Comparison of ENCODE assay signal across 16 cellular contexts in genomic region chr12:131279281-131279921, GRCh38.
DNase-seq lines count a peak whose midpoint lies in the region; ATAC-seq and TF ChIP-seq lines count a peak whose summit lies in the region.
"Had no signal": no experiment of that assay in that cellular context is flagged by ENCODE, and none has a peak within 500 bp of the region (broad histone marks: within the 10 kb centered on the region; RNA-seq: fewer than 3 reads in every experiment).

No MANE protein-coding gene starts in this region.

- DNase-seq in Right ventricle myocardium superior (peak; percentile 11), Right ventricle myocardium inferior (ENCODE audit: missing footprints) (no peak), RWPE2 (ENCODE audit: low spot score) (peak; percentile 29), mucosa of descending colon (peak in 2 of 3 donors; percentile 5 to 23), spleen (peak; percentile 48), SW 1271 (lab: John Stamatoyannopoulos, UW) (no peak), NCI-H1694 (lab: John Stamatoyannopoulos, UW) (no peak), HCEC 1CT (no peak)
- DNase-seq: DMS79 treated with DMSO at 0.1 percent for 48 hours, NCI-H1930, NCI-H2171, NCI-H446 treated with DMSO at 0.1 percent for 48 hours, OCI-M1, RPMI8226 had no signal

- intact Hi-C loops in Right ventricle myocardium superior (cut with DNase I): no loop called here
- intact Hi-C loops in Right ventricle myocardium inferior (cut with DNase I): no loop called here
- intact Hi-C loops in mucosa of descending colon (cut with DNase I, micrococcal nuclease): no loop called here
- intact Hi-C loops in spleen (cut with DNase I; ENCODE audit: low total_unique reads): no loop called here

- 64 to 89% (median 76%) methylated on average over 3 to 13 of the region's 13 CpGs for WGBS in spleen, 5 donors

- H3K4me3 ChIP-seq in RWPE2 (ENCODE audit: severe bottlenecking) (no peak overlapping the region), mucosa of descending colon (no peak overlapping the region), spleen (no peak overlapping the region)
- H3K4me3 ChIP-seq: BLaER1 treated with 17β-estradiol and CSF1 and Interleukin-3, amounts not matched to agents 10 nM and 100 nM had no signal

- H3K27ac ChIP-seq in RWPE2 (ENCODE audit: poor library complexity, severe bottlenecking) (no peak overlapping the region), spleen (no peak overlapping the region)
- H3K27ac ChIP-seq: BLaER1 treated with 17β-estradiol and CSF1 and Interleukin-3, amounts not matched to agents 10 nM and 100 nM had no signal

- H3K27me3 ChIP-seq in RWPE2 (ENCODE audit: insufficient read depth, poor library complexity, severe bottlenecking) (no peaks in the 10 kb centered on the region), spleen (replicated peaks in 1 of 7) (peaks cover 0 to 3% (median 0%) of the 10 kb centered on the region in 7 donors)
- H3K27me3 ChIP-seq: BLaER1 treated with 17β-estradiol and CSF1 and Interleukin-3, amounts not matched to agents 10 nM and 100 nM had no signal

- no peak for ATAC-seq in Right ventricle myocardium superior (ENCODE audit: poor library complexity)
- no peak for ATAC-seq in Right ventricle myocardium inferior
- ATAC-seq in RWPE2 (ENCODE audit: low read depth): no peak
- no peak for ATAC-seq in mucosa of descending colon
- ATAC-seq: HCT116 had no signal

- no peaks in the 10 kb centered on the region for H3K36me3 ChIP-seq in RWPE2 (ENCODE audit: low read depth)
- H3K36me3 ChIP-seq in mucosa of descending colon (ENCODE audit: low read depth): no peaks in the 10 kb centered on the region
- H3K36me3 ChIP-seq in spleen: no peaks in the 10 kb centered on the region
- H3K36me3 ChIP-seq: BLaER1 treated with 17β-estradiol and CSF1 and Interleukin-3, amounts not matched to agents 10 nM and 100 nM had no signal

- no peak for TF ChIP-seq POLR2A in spleen (IDR thresholded peaks at IDR 0.05)

- no peak for TF ChIP-seq CTCF in RWPE2 (IDR thresholded peaks at IDR 0.05; ENCODE audit: poor library complexity, severe bottlenecking)
- no peak for TF ChIP-seq CTCF in mucosa of descending colon (IDR thresholded peaks at IDR 0.05)
- TF ChIP-seq CTCF in spleen (IDR thresholded peaks at IDR 0.05 in 8 of 11, conservative IDR thresholded peaks at IDR 0.05 in 3 of 11): no peak

- no peaks in the 10 kb centered on the region for H3K9me3 ChIP-seq in RWPE2 (ENCODE audit: severe bottlenecking)
- H3K9me3 ChIP-seq in mucosa of descending colon: no peaks in the 10 kb centered on the region
- H3K9me3 ChIP-seq in spleen: no peaks in the 10 kb centered on the region
- H3K9me3 ChIP-seq: BLaER1 treated with 17β-estradiol and CSF1 and Interleukin-3, amounts not matched to agents 10 nM and 100 nM had no signal

- H3K4me1 ChIP-seq in RWPE2 (ENCODE audit: insufficient read depth, poor library complexity, severe bottlenecking) (no peaks in the 10 kb centered on the region), mucosa of descending colon (ENCODE audit: low read depth) (no peaks in the 10 kb centered on the region), spleen (no peaks in the 10 kb centered on the region)

Comparison
In these comparisons a context has a peak if more than half of its experiments do, and no peak if none do; other contexts are left out.
1. DNase-seq: peak in Right ventricle myocardium superior (single experiment), RWPE2 (single experiment), mucosa of descending colon (2 of 3) and spleen (single experiment); none in Right ventricle myocardium inferior (single experiment), SW 1271 (0 of 2), NCI-H1694 (single experiment) and HCEC 1CT (single experiment).